ENCODE assay signal across 29 cellular contexts in genomic region chr3:171715155-171715554, GRCh38.
"Had no signal": no experiment of that assay in that cellular context is flagged by ENCODE, and none has a peak within 500 bp of the region (broad histone marks: within the 10 kb centered on the region; RNA-seq: fewer than 3 reads in every experiment).

No MANE protein-coding gene starts in this region.

- H3K36me3 ChIP-seq: gastrocnemius medialis had no signal

- H2AFZ ChIP-seq: hepatocyte had no signal

- H3K9me3 ChIP-seq: esophagus squamous epithelium, gastrocnemius medialis, lower lobe of right lung had no signal

- H3K4me3 ChIP-seq: coronary artery, dorsolateral prefrontal cortex, esophagus squamous epithelium, gastrocnemius medialis, hepatocyte, left lung, lower lobe of right lung, mucosa of descending colon had no signal

- DNase-seq: dermis blood vessel endothelial cell; dorsolateral prefrontal cortex; effector CD4-positive, alpha-beta T cell; effector memory CD4-positive, alpha-beta T cell; erythroblast; esophagus squamous epithelium; foreskin fibroblast; foreskin melanocyte; gastrocnemius medialis; glutamatergic neuron; head of caudate nucleus; hypothalamus; immature natural killer cell; islet precursor cell; kidney; kidney glomerular epithelial cell; left cardiac atrium; left lung; left ventricle myocardium superior; lower lobe of right lung; mesenchymal stem cell; mucosa of descending colon; naive B cell had no signal

- H3K4me2 ChIP-seq: hepatocyte had no signal

- H3K4me1 Mint-ChIP-seq: immature natural killer cell, mesothelial cell of epicardium, naive B cell had no signal

- H3K27me3 ChIP-seq: dorsolateral prefrontal cortex, esophagus squamous epithelium, gastrocnemius medialis, hepatocyte, left lung had no signal

- H3K27ac ChIP-seq: coronary artery, dorsolateral prefrontal cortex, epithelial cell of prostate, esophagus squamous epithelium, gastrocnemius medialis, hepatocyte, left lung, lower lobe of right lung had no signal

- H3K27ac Mint-ChIP-seq: immature natural killer cell, mesothelial cell of epicardium, naive B cell had no signal

- H3K79me2 ChIP-seq: hepatocyte had no signal

- FAIRE-seq: colon, kidney had no signal

- H3K4me3 Mint-ChIP-seq: immature natural killer cell, mesothelial cell of epicardium, naive B cell had no signal

- H3K36me3 Mint-ChIP-seq: naive B cell had no signal

- H3K4me1 ChIP-seq: esophagus squamous epithelium, gastrocnemius medialis, left lung, lower lobe of right lung had no signal

- ATAC-seq: esophagus mucosa, gastrocnemius medialis, left cardiac atrium, left lung, left ventricle myocardium superior, lower lobe of right lung, mucosa of descending colon had no signal
